ENCODE assay signal across 1 cellular context in the genomic region with DNA sequence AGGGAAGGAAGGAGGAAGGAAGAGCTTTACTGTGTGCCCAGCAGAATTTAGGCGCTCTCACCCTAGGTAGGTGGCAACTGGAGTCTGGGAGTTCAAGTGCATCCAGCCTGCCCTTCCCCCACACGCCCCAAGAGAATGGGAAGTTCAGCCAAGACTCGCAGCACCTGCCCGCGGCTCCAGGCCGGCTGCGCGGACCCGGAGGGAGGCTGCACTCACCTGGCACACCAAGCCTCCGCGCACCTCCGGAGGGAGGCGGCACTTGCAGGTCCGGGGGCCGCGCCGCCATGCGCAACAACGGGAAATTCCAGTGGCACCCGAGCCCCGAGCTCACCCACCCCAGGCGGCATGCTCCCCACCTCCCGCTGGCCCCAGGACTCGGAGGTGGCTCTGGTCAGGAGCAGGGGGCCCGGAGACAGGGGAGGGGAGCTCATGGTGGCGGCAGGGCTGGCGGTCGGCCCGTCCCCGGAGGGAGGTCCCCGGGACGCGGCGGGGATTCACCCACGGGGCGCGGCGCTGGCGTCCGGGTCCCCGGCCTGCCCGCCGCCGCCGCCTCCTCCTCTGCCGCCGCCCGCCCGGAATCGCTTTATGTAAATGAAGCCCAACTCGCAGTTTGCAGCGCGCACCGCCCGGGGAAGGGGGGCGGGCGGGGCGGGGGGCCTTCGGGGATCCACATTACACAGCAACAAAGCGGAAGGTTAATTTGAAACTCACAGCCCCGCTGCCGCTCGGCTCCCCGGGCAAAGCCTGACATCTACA.
TF ChIP-seq lines count a peak whose summit lies in the region.

A gene with protein sequence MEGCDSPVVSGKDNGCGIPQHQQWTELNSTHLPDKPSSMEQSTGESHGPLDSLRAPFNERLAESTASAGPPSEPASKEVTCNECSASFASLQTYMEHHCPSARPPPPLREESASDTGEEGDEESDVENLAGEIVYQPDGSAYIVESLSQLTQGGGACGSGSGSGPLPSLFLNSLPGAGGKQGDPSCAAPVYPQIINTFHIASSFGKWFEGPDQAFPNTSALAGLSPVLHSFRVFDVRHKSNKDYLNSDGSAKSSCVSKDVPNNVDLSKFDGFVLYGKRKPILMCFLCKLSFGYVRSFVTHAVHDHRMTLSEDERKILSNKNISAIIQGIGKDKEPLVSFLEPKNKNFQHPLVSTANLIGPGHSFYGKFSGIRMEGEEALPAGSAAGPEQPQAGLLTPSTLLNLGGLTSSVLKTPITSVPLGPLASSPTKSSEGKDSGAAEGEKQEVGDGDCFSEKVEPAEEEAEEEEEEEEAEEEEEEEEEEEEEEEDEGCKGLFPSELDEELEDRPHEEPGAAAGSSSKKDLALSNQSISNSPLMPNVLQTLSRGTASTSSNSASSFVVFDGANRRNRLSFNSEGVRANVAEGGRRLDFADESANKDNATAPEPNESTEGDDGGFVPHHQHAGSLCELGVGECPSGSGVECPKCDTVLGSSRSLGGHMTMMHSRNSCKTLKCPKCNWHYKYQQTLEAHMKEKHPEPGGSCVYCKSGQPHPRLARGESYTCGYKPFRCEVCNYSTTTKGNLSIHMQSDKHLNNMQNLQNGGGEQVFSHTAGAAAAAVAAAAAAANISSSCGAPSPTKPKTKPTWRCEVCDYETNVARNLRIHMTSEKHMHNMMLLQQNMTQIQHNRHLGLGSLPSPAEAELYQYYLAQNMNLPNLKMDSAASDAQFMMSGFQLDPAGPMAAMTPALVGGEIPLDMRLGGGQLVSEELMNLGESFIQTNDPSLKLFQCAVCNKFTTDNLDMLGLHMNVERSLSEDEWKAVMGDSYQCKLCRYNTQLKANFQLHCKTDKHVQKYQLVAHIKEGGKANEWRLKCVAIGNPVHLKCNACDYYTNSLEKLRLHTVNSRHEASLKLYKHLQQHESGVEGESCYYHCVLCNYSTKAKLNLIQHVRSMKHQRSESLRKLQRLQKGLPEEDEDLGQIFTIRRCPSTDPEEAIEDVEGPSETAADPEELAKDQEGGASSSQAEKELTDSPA (N-terminal part only) (minus strand): TSS at position 593 of the 756 bp plus-strand sequence. CDS start 87,983 bp downstream, outside the sequence.

TF ChIP-seq in HepG2, 621 proteins besides CTCF, POLR2A, EP300 and RAD21 (continued from another document and continues in another):
- TF ChIP-seq, protein P1, sequence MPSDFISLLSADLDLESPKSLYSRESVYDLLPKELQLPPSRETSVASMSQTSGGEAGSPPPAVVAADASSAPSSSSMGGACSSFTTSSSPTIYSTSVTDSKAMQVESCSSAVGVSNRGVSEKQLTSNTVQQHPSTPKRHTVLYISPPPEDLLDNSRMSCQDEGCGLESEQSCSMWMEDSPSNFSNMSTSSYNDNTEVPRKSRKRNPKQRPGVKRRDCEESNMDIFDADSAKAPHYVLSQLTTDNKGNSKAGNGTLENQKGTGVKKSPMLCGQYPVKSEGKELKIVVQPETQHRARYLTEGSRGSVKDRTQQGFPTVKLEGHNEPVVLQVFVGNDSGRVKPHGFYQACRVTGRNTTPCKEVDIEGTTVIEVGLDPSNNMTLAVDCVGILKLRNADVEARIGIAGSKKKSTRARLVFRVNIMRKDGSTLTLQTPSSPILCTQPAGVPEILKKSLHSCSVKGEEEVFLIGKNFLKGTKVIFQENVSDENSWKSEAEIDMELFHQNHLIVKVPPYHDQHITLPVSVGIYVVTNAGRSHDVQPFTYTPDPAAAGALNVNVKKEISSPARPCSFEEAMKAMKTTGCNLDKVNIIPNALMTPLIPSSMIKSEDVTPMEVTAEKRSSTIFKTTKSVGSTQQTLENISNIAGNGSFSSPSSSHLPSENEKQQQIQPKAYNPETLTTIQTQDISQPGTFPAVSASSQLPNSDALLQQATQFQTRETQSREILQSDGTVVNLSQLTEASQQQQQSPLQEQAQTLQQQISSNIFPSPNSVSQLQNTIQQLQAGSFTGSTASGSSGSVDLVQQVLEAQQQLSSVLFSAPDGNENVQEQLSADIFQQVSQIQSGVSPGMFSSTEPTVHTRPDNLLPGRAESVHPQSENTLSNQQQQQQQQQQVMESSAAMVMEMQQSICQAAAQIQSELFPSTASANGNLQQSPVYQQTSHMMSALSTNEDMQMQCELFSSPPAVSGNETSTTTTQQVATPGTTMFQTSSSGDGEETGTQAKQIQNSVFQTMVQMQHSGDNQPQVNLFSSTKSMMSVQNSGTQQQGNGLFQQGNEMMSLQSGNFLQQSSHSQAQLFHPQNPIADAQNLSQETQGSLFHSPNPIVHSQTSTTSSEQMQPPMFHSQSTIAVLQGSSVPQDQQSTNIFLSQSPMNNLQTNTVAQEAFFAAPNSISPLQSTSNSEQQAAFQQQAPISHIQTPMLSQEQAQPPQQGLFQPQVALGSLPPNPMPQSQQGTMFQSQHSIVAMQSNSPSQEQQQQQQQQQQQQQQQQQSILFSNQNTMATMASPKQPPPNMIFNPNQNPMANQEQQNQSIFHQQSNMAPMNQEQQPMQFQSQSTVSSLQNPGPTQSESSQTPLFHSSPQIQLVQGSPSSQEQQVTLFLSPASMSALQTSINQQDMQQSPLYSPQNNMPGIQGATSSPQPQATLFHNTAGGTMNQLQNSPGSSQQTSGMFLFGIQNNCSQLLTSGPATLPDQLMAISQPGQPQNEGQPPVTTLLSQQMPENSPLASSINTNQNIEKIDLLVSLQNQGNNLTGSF (CRISPR knock-in tag; IDR thresholded peaks at IDR 0.05): no peak
- TF ChIP-seq, protein P2, sequence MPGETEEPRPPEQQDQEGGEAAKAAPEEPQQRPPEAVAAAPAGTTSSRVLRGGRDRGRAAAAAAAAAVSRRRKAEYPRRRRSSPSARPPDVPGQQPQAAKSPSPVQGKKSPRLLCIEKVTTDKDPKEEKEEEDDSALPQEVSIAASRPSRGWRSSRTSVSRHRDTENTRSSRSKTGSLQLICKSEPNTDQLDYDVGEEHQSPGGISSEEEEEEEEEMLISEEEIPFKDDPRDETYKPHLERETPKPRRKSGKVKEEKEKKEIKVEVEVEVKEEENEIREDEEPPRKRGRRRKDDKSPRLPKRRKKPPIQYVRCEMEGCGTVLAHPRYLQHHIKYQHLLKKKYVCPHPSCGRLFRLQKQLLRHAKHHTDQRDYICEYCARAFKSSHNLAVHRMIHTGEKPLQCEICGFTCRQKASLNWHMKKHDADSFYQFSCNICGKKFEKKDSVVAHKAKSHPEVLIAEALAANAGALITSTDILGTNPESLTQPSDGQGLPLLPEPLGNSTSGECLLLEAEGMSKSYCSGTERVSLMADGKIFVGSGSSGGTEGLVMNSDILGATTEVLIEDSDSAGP (CRISPR knock-in tag; IDR thresholded peaks at IDR 0.05; ENCODE audit: borderline replicate concordance): peak; percentile 17; the same call in 1 of the 2 replicates
- TF ChIP-seq SRSF4 (IDR thresholded peaks at IDR 0.05; ENCODE audit: low read depth, low read length, poor library complexity, severe bottlenecking) (no peak), PTBP1 (IDR thresholded peaks at IDR 0.05; ENCODE audit: low read depth, low read length, poor library complexity, severe bottlenecking) (no peak), ZNF333 (CRISPR knock-in tag; IDR thresholded peaks at IDR 0.05; ENCODE audit: borderline replicate concordance) (peak; percentile 73; the same call in 1 of the 2 replicates), MLLT10 (CRISPR knock-in tag; IDR thresholded peaks at IDR 0.05) (no peak), NFYC (CRISPR knock-in tag; IDR thresholded peaks at IDR 0.05) (no peak), MED8 (CRISPR knock-in tag; IDR thresholded peaks at IDR 0.05; ENCODE audit: insufficient replicate concordance) (no peak), SOX6 (IDR thresholded peaks at IDR 0.05) (no peak), SOX6 (CRISPR knock-in tag; IDR thresholded peaks at IDR 0.05) (peak; percentile 73), SYNCRIP (IDR thresholded peaks at IDR 0.05; ENCODE audit: insufficient read depth, low read depth, low read length) (no peak), ZNF282 (IDR thresholded peaks at IDR 0.05; ENCODE audit: partially characterized antibody) (no peak), ZKSCAN5 (CRISPR knock-in tag; IDR thresholded peaks at IDR 0.05) (no peak), HDAC1 (CRISPR knock-in tag; IDR thresholded peaks at IDR 0.05) (peak; percentile 93), KLF16 (CRISPR knock-in tag; IDR thresholded peaks at IDR 0.05) (peak in 1 of 2 experiments; percentile 23; a peak in 1 of 4 replicates), NCOA1 (CRISPR knock-in tag; IDR thresholded peaks at IDR 0.05) (no peak), ZBTB7A (CRISPR knock-in tag; IDR thresholded peaks at IDR 0.05) (peak; percentile 47; the same call in 1 of the 2 replicates), TBX2 (CRISPR knock-in tag; IDR thresholded peaks at IDR 0.05; ENCODE audit: borderline replicate concordance) (no peak; the same call in 1 of the 2 replicates), XRCC5 (optimal IDR thresholded peaks at IDR 0.05; ENCODE audit: low read length) (peak; percentile 69), ZNF431 (CRISPR knock-in tag; IDR thresholded peaks at IDR 0.05; ENCODE audit: borderline replicate concordance, low read depth) (0 out of 2 replicates have a peak, but pooled peaks have one; percentile 40), PAF1 (CRISPR knock-in tag; IDR thresholded peaks at IDR 0.05) (no peak), ZFP36L2 (CRISPR knock-in tag; IDR thresholded peaks at IDR 0.05) (no peak), KDM5B (CRISPR knock-in tag; IDR thresholded peaks at IDR 0.05; ENCODE audit: borderline replicate concordance) (peak; percentile 73; the same call in 1 of the 2 replicates), ZNF564 (CRISPR knock-in tag; IDR thresholded peaks at IDR 0.05) (no peak)
- TF ChIP-seq, protein P3, sequence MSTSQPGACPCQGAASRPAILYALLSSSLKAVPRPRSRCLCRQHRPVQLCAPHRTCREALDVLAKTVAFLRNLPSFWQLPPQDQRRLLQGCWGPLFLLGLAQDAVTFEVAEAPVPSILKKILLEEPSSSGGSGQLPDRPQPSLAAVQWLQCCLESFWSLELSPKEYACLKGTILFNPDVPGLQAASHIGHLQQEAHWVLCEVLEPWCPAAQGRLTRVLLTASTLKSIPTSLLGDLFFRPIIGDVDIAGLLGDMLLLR (CRISPR knock-in tag; IDR thresholded peaks at IDR 0.05): no peak; the same call in 1 of the 2 replicates
- TF ChIP-seq, protein P4, sequence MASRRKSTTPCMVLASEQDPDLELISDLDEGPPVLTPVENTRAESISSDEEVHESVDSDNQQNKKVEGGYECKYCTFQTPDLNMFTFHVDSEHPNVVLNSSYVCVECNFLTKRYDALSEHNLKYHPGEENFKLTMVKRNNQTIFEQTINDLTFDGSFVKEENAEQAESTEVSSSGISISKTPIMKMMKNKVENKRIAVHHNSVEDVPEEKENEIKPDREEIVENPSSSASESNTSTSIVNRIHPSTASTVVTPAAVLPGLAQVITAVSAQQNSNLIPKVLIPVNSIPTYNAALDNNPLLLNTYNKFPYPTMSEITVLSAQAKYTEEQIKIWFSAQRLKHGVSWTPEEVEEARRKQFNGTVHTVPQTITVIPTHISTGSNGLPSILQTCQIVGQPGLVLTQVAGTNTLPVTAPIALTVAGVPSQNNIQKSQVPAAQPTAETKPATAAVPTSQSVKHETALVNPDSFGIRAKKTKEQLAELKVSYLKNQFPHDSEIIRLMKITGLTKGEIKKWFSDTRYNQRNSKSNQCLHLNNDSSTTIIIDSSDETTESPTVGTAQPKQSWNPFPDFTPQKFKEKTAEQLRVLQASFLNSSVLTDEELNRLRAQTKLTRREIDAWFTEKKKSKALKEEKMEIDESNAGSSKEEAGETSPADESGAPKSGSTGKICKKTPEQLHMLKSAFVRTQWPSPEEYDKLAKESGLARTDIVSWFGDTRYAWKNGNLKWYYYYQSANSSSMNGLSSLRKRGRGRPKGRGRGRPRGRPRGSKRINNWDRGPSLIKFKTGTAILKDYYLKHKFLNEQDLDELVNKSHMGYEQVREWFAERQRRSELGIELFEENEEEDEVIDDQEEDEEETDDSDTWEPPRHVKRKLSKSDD (CRISPR knock-in tag; IDR thresholded peaks at IDR 0.05; ENCODE audit: low read depth): peak; percentile 35; the same call in 1 of the 2 replicates
- TF ChIP-seq, protein P5, sequence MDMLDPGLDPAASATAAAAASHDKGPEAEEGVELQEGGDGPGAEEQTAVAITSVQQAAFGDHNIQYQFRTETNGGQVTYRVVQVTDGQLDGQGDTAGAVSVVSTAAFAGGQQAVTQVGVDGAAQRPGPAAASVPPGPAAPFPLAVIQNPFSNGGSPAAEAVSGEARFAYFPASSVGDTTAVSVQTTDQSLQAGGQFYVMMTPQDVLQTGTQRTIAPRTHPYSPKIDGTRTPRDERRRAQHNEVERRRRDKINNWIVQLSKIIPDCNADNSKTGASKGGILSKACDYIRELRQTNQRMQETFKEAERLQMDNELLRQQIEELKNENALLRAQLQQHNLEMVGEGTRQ (IDR thresholded peaks at IDR 0.05; ENCODE audit: low read depth, low read length): no peak
- TF ChIP-seq, protein P5 (CRISPR knock-in tag; IDR thresholded peaks at IDR 0.05; ENCODE audit: borderline replicate concordance): no peak
- TF ChIP-seq, protein P6, sequence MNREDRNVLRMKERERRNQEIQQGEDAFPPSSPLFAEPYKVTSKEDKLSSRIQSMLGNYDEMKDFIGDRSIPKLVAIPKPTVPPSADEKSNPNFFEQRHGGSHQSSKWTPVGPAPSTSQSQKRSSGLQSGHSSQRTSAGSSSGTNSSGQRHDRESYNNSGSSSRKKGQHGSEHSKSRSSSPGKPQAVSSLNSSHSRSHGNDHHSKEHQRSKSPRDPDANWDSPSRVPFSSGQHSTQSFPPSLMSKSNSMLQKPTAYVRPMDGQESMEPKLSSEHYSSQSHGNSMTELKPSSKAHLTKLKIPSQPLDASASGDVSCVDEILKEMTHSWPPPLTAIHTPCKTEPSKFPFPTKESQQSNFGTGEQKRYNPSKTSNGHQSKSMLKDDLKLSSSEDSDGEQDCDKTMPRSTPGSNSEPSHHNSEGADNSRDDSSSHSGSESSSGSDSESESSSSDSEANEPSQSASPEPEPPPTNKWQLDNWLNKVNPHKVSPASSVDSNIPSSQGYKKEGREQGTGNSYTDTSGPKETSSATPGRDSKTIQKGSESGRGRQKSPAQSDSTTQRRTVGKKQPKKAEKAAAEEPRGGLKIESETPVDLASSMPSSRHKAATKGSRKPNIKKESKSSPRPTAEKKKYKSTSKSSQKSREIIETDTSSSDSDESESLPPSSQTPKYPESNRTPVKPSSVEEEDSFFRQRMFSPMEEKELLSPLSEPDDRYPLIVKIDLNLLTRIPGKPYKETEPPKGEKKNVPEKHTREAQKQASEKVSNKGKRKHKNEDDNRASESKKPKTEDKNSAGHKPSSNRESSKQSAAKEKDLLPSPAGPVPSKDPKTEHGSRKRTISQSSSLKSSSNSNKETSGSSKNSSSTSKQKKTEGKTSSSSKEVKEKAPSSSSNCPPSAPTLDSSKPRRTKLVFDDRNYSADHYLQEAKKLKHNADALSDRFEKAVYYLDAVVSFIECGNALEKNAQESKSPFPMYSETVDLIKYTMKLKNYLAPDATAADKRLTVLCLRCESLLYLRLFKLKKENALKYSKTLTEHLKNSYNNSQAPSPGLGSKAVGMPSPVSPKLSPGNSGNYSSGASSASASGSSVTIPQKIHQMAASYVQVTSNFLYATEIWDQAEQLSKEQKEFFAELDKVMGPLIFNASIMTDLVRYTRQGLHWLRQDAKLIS (CRISPR knock-in tag; IDR thresholded peaks at IDR 0.05): peak; percentile 65; the same call in 1 of the 2 replicates
